28 cellular contexts compared by ENCODE assay signal in the genomic region with DNA sequence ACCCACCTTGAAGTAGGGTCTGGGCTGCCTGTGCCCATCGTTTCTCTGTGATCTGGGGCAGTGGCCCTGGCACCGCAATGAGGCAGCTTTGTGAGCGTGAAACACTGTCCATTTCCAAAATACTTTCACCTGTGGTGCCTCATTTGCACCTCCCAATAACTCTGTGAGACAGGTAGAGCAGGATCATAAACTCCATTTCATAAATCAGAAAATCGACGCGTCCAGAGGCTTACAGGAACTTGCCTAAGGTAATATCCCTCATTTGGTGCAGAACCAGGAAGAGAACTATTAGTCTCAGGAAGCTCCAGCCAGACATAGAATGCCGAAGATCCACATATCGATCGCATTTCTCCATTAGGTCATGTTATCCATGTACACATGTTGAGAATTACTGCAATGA. TPM values are rescaled to one million over a fixed set of nuclear protein-coding genes. Genes with fewer than 3 reads are reported as not detected.
A peak's percentile ranks its signal among the peaks of the same experiment; 100 is the strongest.
DNase-seq lines count a peak whose midpoint lies in the region; ATAC-seq, FAIRE-seq and TF ChIP-seq lines count a peak whose summit lies in the region.
"Had no signal": no experiment of that assay in that cellular context is flagged by ENCODE, and none has a peak within 500 bp of the region (broad histone marks: within the 10 kb centered on the region; RNA-seq: fewer than 3 reads in every experiment).

No MANE protein-coding gene starts in this region.

- H2AFZ ChIP-seq in PC-3 (ENCODE audit: low read length) (no peak overlapping the region), K562 (ENCODE audit: low read depth, low read length) (peak overlapping the region; percentile 60)

- in situ Hi-C loops in K562 (cut with MboI), result loop anchor here (5.0 kb wide), 1 partner anchor 54 kb away; no protein-coding TSS in a partner anchor

- H3K9me1 ChIP-seq in K562 (ENCODE audit: control insufficient read depth, insufficient read depth, low read length), result no peaks in the 10 kb centered on the region

- TF ChIP-seq EP300 in K562 (IDR thresholded peaks at IDR 0.05; ENCODE audit: low read length), result no peak

- H3K9ac ChIP-seq in PC-3 (ENCODE audit: low read length) (no peak overlapping the region; the same call in 1 of the 2 replicates), K562 (ENCODE audit: insufficient read depth in 1 of 2, low read depth in 2 of 2, low read length in 2 of 2) (no peak overlapping the region)

- H4K20me1 ChIP-seq in PC-3 (ENCODE audit: low read length) (no peaks in the 10 kb centered on the region), K562 (replicated peaks; ENCODE audit: control insufficient read depth, insufficient read depth, low read length) (no peaks in the 10 kb centered on the region)

- H3K4me1 Mint-ChIP-seq in nephron, result peaks cover 21% of the 10 kb centered on the region

- peak overlapping the region; percentile 99 for H3K27ac ChIP-seq in PC-3 (ENCODE audit: low read length)
- H3K27ac ChIP-seq in K562 (ENCODE audit: extremely low read depth, low read depth, low read length), result no peak overlapping the region; the same call in 2 of the 3 replicates
- H3K27ac ChIP-seq in vagina, result peak overlapping the region; percentile 35

- H3K9me2 ChIP-seq in PC-3 (replicated peaks; ENCODE audit: low read length), result no peaks in the 10 kb centered on the region

- no peaks in the 10 kb centered on the region for H3K79me2 ChIP-seq in PC-3 (ENCODE audit: low read length)
- H3K79me2 ChIP-seq in K562 (ENCODE audit: control insufficient read depth, insufficient read depth, low read length), result no peaks in the 10 kb centered on the region

- H3K36me3 ChIP-seq in PC-3 (ENCODE audit: low read depth, low read length), result no peaks in the 10 kb centered on the region
- H3K36me3 ChIP-seq in K562 (ENCODE audit: control insufficient read depth, insufficient read depth, low read length), result no peaks in the 10 kb centered on the region
- H3K36me3 ChIP-seq in vagina, result no peaks in the 10 kb centered on the region

- H3K4me3 ChIP-seq in PC-3 (ENCODE audit: low read length), result no peak overlapping the region
- H3K4me3 ChIP-seq in K562, result no peak overlapping the region
- H3K4me3 ChIP-seq in vagina, result no peak overlapping the region

- H3K4me3 Mint-ChIP-seq in nephron, result no peak overlapping the region
- H3K4me3 Mint-ChIP-seq: activated CD4-positive, alpha-beta T cell treated with anti-CD3 and anti-CD28 coated beads for 36 hours; activated naive CD8-positive, alpha-beta T cell treated with anti-CD3 and anti-CD28 coated beads, Interleukin-2, amount 10 ng/mL, durations not matched to agents 7 days and 5 days; CD4-positive, alpha-beta memory T cell; mesothelial cell of epicardium; naive thymus-derived CD4-positive, alpha-beta T cell had no signal

- 85% methylated on average over 9 of the region's 9 CpGs for WGBS in K562 (ENCODE audit: insufficient coverage, low coverage, missing lambda C conversion rate)

- intact Hi-C loops in PC-3 (cut with micrococcal nuclease), result loop anchor here (5.0 kb wide), 1 partner anchor 239 kb away; no protein-coding TSS in a partner anchor
- intact Hi-C loops in K562 (cut with micrococcal nuclease), result no loop called here
- intact Hi-C loops in vagina (cut with DNase I), result no loop called here

- TF ChIP-seq POLR2A in K562 (conservative IDR thresholded peaks at IDR 0.05), result no peak
- TF ChIP-seq POLR2A in vagina (IDR thresholded peaks at IDR 0.05), result no peak

- no peaks in the 10 kb centered on the region for H3K36me3 Mint-ChIP-seq in nephron (ENCODE audit: low read depth)
- H3K36me3 Mint-ChIP-seq: activated naive CD8-positive, alpha-beta T cell treated with anti-CD3 and anti-CD28 coated beads, Interleukin-2, amount 10 ng/mL, durations not matched to agents 7 days and 5 days; CD4-positive, alpha-beta memory T cell; mesothelial cell of epicardium had no signal

- ATAC-seq in PC-3 (no peak), K562 (no peak), HG03095 (IDR thresholded peaks at IDR 0.05; ENCODE audit: unreplicated experiment) (no peak), HG03175 (IDR thresholded peaks at IDR 0.05; ENCODE audit: unreplicated experiment) (no peak)
- ATAC-seq: activated CD4-positive, alpha-beta T cell treated with anti-CD3 and anti-CD28 coated beads for 36 hours; left ventricle myocardium superior; naive thymus-derived CD4-positive, alpha-beta T cell had no signal

- peak overlapping the region in 2 of 3 experiments; percentile 6 to 64 for H3K27ac Mint-ChIP-seq in nephron
- H3K27ac Mint-ChIP-seq: activated naive CD8-positive, alpha-beta T cell treated with anti-CD3 and anti-CD28 coated beads, Interleukin-2, amount 10 ng/mL, durations not matched to agents 7 days and 5 days; CD4-positive, alpha-beta memory T cell; mesothelial cell of epicardium; naive thymus-derived CD4-positive, alpha-beta T cell had no signal

- BruUV-seq in PC-3 (replicated peaks; lab: Mats Ljungman, UMichigan) (no TSS peak), K562 (replicated peaks; lab: Mats Ljungman, UMichigan) (no TSS peak)

- FAIRE-seq in K562 (lab: Jason Lieb, UNC), result no peak
- FAIRE-seq: astrocyte, GM12891 had no signal

- no peaks in the 10 kb centered on the region for H3K9me3 Mint-ChIP-seq in nephron
- H3K9me3 Mint-ChIP-seq: activated naive CD8-positive, alpha-beta T cell treated with anti-CD3 and anti-CD28 coated beads, Interleukin-2, amount 10 ng/mL, durations not matched to agents 7 days and 5 days; CD4-positive, alpha-beta memory T cell; naive thymus-derived CD4-positive, alpha-beta T cell had no signal

- H3K27me3 Mint-ChIP-seq in nephron (ENCODE audit: low read depth), result no peaks in the 10 kb centered on the region

- POLR2A ChIA-PET in PC-3 (lab: Charles Lee; ENCODE audit: unreplicated experiment) (interaction anchor here (0.5 kb wide), 1 partner anchor 52 kb away, joined by 26 read pairs; no protein-coding TSS in a partner anchor), K562 (lab: Yijun Ruan, JAX) (interaction anchor here (0.7 to 1.0 kb wide), 2 partner anchors 20 to 171 kb away, joined by 3 read pairs; no protein-coding TSS in a partner anchor)

- TF ChIP-seq RAD21 in K562 (CRISPR knock-in tag; conservative IDR thresholded peaks at IDR 0.05 in 1 of 2, IDR thresholded peaks at IDR 0.05 in 1 of 2), result no peak

- CTCF ChIA-PET in PC-3 (lab: Charles Lee), result no interaction called here
- CTCF ChIA-PET in K562 (lab: Yijun Ruan, JAX; ENCODE audit: low intra/inter-chr PET ratio), result no interaction called here

- TF ChIP-seq CTCF in PC-3 (conservative IDR thresholded peaks at IDR 0.05; ENCODE audit: low read depth, low read length) (no peak), K562 (IDR thresholded peaks at IDR 0.05 in 2 of 3, conservative IDR thresholded peaks at IDR 0.05 in 1 of 3; ENCODE audit: insufficient read depth in 2 of 3, low read depth in 1 of 3, low read length in 3 of 3) (no peak), nephron (IDR thresholded peaks at IDR 0.05; ENCODE audit: unreplicated experiment in 3 of 3) (no peak), vagina (IDR thresholded peaks at IDR 0.05) (no peak)

- H3K9me3 ChIP-seq in PC-3 (ENCODE audit: low read length), result no peaks in the 10 kb centered on the region
- peaks cover 5% of the 10 kb centered on the region; the same call in 1 of the 2 replicates for H3K9me3 ChIP-seq in K562 (replicated peaks; ENCODE audit: control insufficient read depth, insufficient read depth, low read depth, low read length)
- no peaks in the 10 kb centered on the region for H3K9me3 ChIP-seq in vagina

- peaks cover 77% of the 10 kb centered on the region for H3K4me1 ChIP-seq in PC-3 (ENCODE audit: insufficient read depth, low read length)
- peaks cover 20 to 47% of the 10 kb centered on the region in 2 experiments for H3K4me1 ChIP-seq in K562 (replicated peaks in 1 of 2; ENCODE audit: control insufficient read depth in 2 of 2, insufficient read depth in 2 of 2, low read length in 2 of 2)
- peaks cover 53% of the 10 kb centered on the region for H3K4me1 ChIP-seq in vagina

- peaks cover 21% of the 10 kb centered on the region for H3F3A ChIP-seq in PC-3 (ENCODE audit: low read length, unreplicated experiment)

- H3K27me3 ChIP-seq in PC-3 (ENCODE audit: low read length) (no peaks in the 10 kb centered on the region), K562 (ENCODE audit: control insufficient read depth in 2 of 2, insufficient read depth in 2 of 2, low read length in 2 of 2) (no peaks in the 10 kb centered on the region), vagina (no peaks in the 10 kb centered on the region)

- DNase-seq in PC-3, result no peak
- DNase-seq in K562 (ENCODE audit: extremely low read depth in 1 of 4, low spot score in 3 of 4), result no peak
- DNase-seq in vagina (ENCODE audit: extremely low spot score in 2 of 2), result no peak
- no peak for DNase-seq in activated gamma-delta T cell (lab: John Stamatoyannopoulos, UW)
- DNase-seq: activated CD4-positive, alpha-beta T cell treated with anti-CD3 and anti-CD28 coated beads for 36 hours; activated effector memory CD4-positive, alpha-beta T cell treated with Interleukin-2 at 50 U/mL for 16 hours; activated naive CD8-positive, alpha-beta T cell treated with anti-CD3 and anti-CD28 coated beads, Interleukin-2, amount 10 ng/mL, durations not matched to agents 7 days and 5 days; activated T-cell treated with anti-CD3 and anti-CD28 coated beads for 4 hours; caudate nucleus; CD4-positive, alpha-beta memory T cell; dermis blood vessel endothelial cell; glutamatergic neuron; islet precursor cell; left ventricle myocardium superior; naive thymus-derived CD4-positive, alpha-beta T cell; NCI-H1092; NCI-H187; NCI-H2171 treated with DMSO at 0.1 percent for 48 hours; NCI-H524 treated with DMSO at 0.1 percent for 48 hours; NK-92 treated with Interleukin-12 subunit alpha and Interleukin-12 subunit beta, amount 100 ng/mL, for 24 hours; occipital lobe; stimulated activated CD4-positive, alpha-beta T cell treated with anti-CD3 and anti-CD28 coated beads, Interleukin-2, amount 100 ng/mL, for 24 hours had no signal

- H3K4me2 ChIP-seq in PC-3 (ENCODE audit: low read length) (no peak overlapping the region), K562 (ENCODE audit: insufficient read depth, low read length) (no peak overlapping the region)

RNA-seq across cellular contexts. Expression of gene SEMA4B, which starts 38.2 kb away (rescaled TPM):
- total RNA-seq in PC-3 (2014; rRNA removed), result 114 and 175 TPM in 2 replicates
- 229 and 471 TPM in 2 replicates for total RNA-seq in K562 (2011; cell fraction: chromatin; rRNA removed; ENCODE audit: low replicate concordance)
- 275 and 311 TPM in 2 replicates for total RNA-seq in K562 (2011; cell fraction: nucleolus; rRNA removed)
- total RNA-seq in K562 (2011; cell fraction: nucleoplasm; rRNA removed), result 234 and 268 TPM in 2 replicates
- total RNA-seq in K562 (2014; rRNA removed), result 11.0 and 38.7 TPM in 2 replicates
- 8.5 and 10.7 TPM in 2 replicates for total RNA-seq in K562 (2014; rRNA removed; fragmentation: Illumina TruSeq; extraction: Trizol)
- 16.7 and 17.7 TPM in 2 replicates for total RNA-seq in K562 (2015; rRNA removed; fragmentation: Illumina TruSeq; extraction: Trizol)
- 33.6 and 37.9 TPM in 2 replicates for total RNA-seq in K562 (2021)
- polyA plus RNA-seq in K562 (2011; rRNA removed), result 28.8 and 56.9 TPM in 2 replicates
- 31.0 and 40.4 TPM in 2 replicates for polyA plus RNA-seq in K562 (2011; cell fraction: cytosol; rRNA removed)
- 155 and 194 TPM in 2 replicates for polyA plus RNA-seq in K562 (2011; cell fraction: nucleus; rRNA removed)
- polyA plus RNA-seq in K562 (2012), result 31.3 and 40.0 TPM in 2 replicates
- 10.9 and 16.9 TPM in 2 replicates for polyA plus RNA-seq in K562 (2014; fragmentation: Illumina TruSeq; extraction: Trizol)
- polyA plus RNA-seq in K562 (2014; fragmentation: Nextera tagmentation; extraction: Ambion mirVana), result 1 to 10 TPM; 1.3 to 1.5 TPM
- 24.8 and 27.8 TPM in 2 replicates for polyA plus RNA-seq in K562 (2014; rRNA removed)
- 41.6 and 47.9 TPM in 2 replicates for polyA minus RNA-seq in K562 (2011; rRNA and poly(A)+ RNA removed)
- 59.8 and 102 TPM in 2 replicates for polyA minus RNA-seq in K562 (2011; cell fraction: cytosol; rRNA and poly(A)+ RNA removed)
- 62.9 and 86.3 TPM in 2 replicates for polyA minus RNA-seq in K562 (2011; cell fraction: nucleus; rRNA and poly(A)+ RNA removed)
- 205 TPM for total RNA-seq in vagina
